Comparison of ENCODE assay signal across 19 cellular contexts in genomic region chr11:130825621-130826020, GRCh38.
"Had no signal": no experiment of that assay in that cellular context is flagged by ENCODE, and none has a peak within 500 bp of the region (broad histone marks: within the 10 kb centered on the region; RNA-seq: fewer than 3 reads in every experiment).

No MANE protein-coding gene starts in this region.

- H3K27me3 ChIP-seq: upper lobe of right lung had no signal

- H3K9me3 Mint-ChIP-seq: activated B cell treated with CpG ODN at 0.5 μM for 24 hours; activated naive CD8-positive, alpha-beta T cell treated with anti-CD3 and anti-CD28 coated beads for 36 hours; activated T-cell treated with anti-CD3 and anti-CD28 coated beads, Interleukin-2, amount 50 U/mL, for 4 hours; nephron progenitor cell had no signal

- H3K9me3 ChIP-seq: spleen, upper lobe of right lung had no signal

- ATAC-seq: activated CD4-positive, alpha-beta T cell treated with anti-CD3 and anti-CD28 coated beads for 36 hours; activated T-cell treated with anti-CD3 and anti-CD28 coated beads, Interleukin-2, amount 50 U/mL, for 4 hours; upper lobe of right lung had no signal

- H3K36me3 Mint-ChIP-seq: activated naive CD8-positive, alpha-beta T cell treated with anti-CD3 and anti-CD28 coated beads for 36 hours had no signal

- H3K4me3 Mint-ChIP-seq: activated B cell treated with CpG ODN at 0.5 μM for 24 hours; activated CD4-positive, alpha-beta T cell treated with anti-CD3 and anti-CD28 coated beads for 36 hours; activated naive CD8-positive, alpha-beta T cell treated with anti-CD3 and anti-CD28 coated beads for 36 hours; activated T-cell treated with anti-CD3 and anti-CD28 coated beads, Interleukin-2, amount 50 U/mL, for 4 hours; nephron progenitor cell had no signal

- H3K27ac ChIP-seq: epithelial cell of prostate, spleen, upper lobe of right lung had no signal

- H3K36me3 ChIP-seq: spleen, upper lobe of right lung had no signal

- DNase-seq: activated B cell treated with CpG ODN at 0.5 μM for 24 hours; activated CD4-positive, alpha-beta T cell treated with anti-CD3 and anti-CD28 coated beads for 36 hours; activated CD4-positive, alpha-beta T cell treated with anti-CD3 and anti-CD28 coated beads, Interleukin-2, amount 50 U/mL, for 4 hours; activated CD8-positive, alpha-beta memory T cell treated with anti-CD3 and anti-CD28 coated beads for 24 hours; activated CD8-positive, alpha-beta memory T cell treated with anti-CD3 and anti-CD28 coated beads, Interleukin-2, amount 50 U/mL, for 4 hours; activated naive CD4-positive, alpha-beta T cell treated with Interleukin-2 at 50 U/mL for 16 hours; activated naive CD8-positive, alpha-beta T cell treated with anti-CD3 and anti-CD28 coated beads for 36 hours; activated T-cell treated with anti-CD3 and anti-CD28 coated beads, Interleukin-2, amount 50 U/mL, for 4 hours; amniotic stem cell; cortex of kidney; foreskin melanocyte; hypothalamus; nephron progenitor cell; spleen; stimulated activated CD4-positive, alpha-beta T cell treated with anti-CD3 and anti-CD28 coated beads, Interleukin-4, amount 100 ng/mL, for 24 hours; stimulated activated naive CD4-positive, alpha-beta T cell treated with Interleukin-2 at 50 U/mL for 16 hours; T-helper 9 cell; upper lobe of right lung had no signal

- H3K4me1 Mint-ChIP-seq: activated B cell treated with CpG ODN at 0.5 μM for 24 hours; activated CD4-positive, alpha-beta T cell treated with anti-CD3 and anti-CD28 coated beads for 36 hours; activated naive CD8-positive, alpha-beta T cell treated with anti-CD3 and anti-CD28 coated beads for 36 hours had no signal

- H3K4me3 ChIP-seq: spleen, upper lobe of right lung had no signal

- H3K27me3 Mint-ChIP-seq: activated naive CD8-positive, alpha-beta T cell treated with anti-CD3 and anti-CD28 coated beads for 36 hours had no signal

- H3K27ac Mint-ChIP-seq: activated B cell treated with CpG ODN at 0.5 μM for 24 hours; activated CD4-positive, alpha-beta T cell treated with anti-CD3 and anti-CD28 coated beads for 36 hours; nephron progenitor cell had no signal
